In genomic region chr1:228963795-228964177, GRCh38 we compare ENCODE assay signal across 17 cellular contexts.
A peak's percentile ranks its signal among the peaks of the same experiment; 100 is the strongest.
DNase-seq lines count a peak whose midpoint lies in the region; ATAC-seq and TF ChIP-seq lines count a peak whose summit lies in the region.
"Had no signal": no experiment of that assay in that cellular context is flagged by ENCODE, and none has a peak within 500 bp of the region (broad histone marks: within the 10 kb centered on the region; RNA-seq: fewer than 3 reads in every experiment).

No MANE protein-coding gene starts in this region.

- H3K36me3 ChIP-seq in SK-N-SH (replicated peaks in 1 of 2; ENCODE audit: control insufficient read depth in 1 of 2, insufficient read depth in 2 of 2, low read length in 1 of 2) (no peaks in the 10 kb centered on the region), gastroesophageal sphincter (no peaks in the 10 kb centered on the region), upper lobe of right lung (no peaks in the 10 kb centered on the region), WERI-Rb-1 (no peaks in the 10 kb centered on the region)
- H3K36me3 ChIP-seq: SJCRH30 had no signal

- DNase-seq in SK-N-SH (no peak), omental fat pad (ENCODE audit: low spot score) (no peak), upper lobe of right lung (no peak), WERI-Rb-1 (no peak), dorsolateral prefrontal cortex (no peak)
- DNase-seq: activated CD8-positive, alpha-beta memory T cell treated with anti-CD3 and anti-CD28 coated beads, Interleukin-2, amount 10 ng/mL, durations not matched to agents 7 days and 5 days; activated naive CD4-positive, alpha-beta T cell treated with anti-CD3 and anti-CD28 coated beads, Interleukin-2, amount 10 ng/mL, durations not matched to agents 7 days and 5 days; CD4-positive, alpha-beta T cell; Kasumi-1; NCI-H187 treated with DMSO at 0.1 percent for 48 hours; occipital lobe; SJCRH30; stimulated activated CD4-positive, alpha-beta T cell treated with anti-CD3 and anti-CD28 coated beads, Interleukin-15, amount 100 ng/mL, for 24 hours had no signal

- no peaks in the 10 kb centered on the region for H3K9me3 ChIP-seq in SK-N-SH
- no peaks in the 10 kb centered on the region for H3K9me3 ChIP-seq in gastroesophageal sphincter
- no peaks in the 10 kb centered on the region for H3K9me3 ChIP-seq in upper lobe of right lung
- H3K9me3 ChIP-seq in WERI-Rb-1 (ENCODE audit: severe bottlenecking), result no peaks in the 10 kb centered on the region

- no peak for TF ChIP-seq POLR2A in gastroesophageal sphincter (IDR thresholded peaks at IDR 0.05)

- CTCF ChIA-PET in SK-N-SH (lab: Yijun Ruan, JAX), result interaction anchor here (0.7 to 0.9 kb wide), 3 partner anchors 11 to 299 kb away, joined by 3 to 5 read pairs (median 3); no protein-coding TSS in a partner anchor

- POLR2A ChIA-PET in SK-N-SH (lab: Yijun Ruan, JAX), result no interaction called here

- no peak for ATAC-seq in gastroesophageal sphincter
- peak; percentile 78 for ATAC-seq in omental fat pad (ENCODE audit: low FRiP score)
- ATAC-seq in upper lobe of right lung, result peak; percentile 36
- no peak for ATAC-seq in GM19395 (IDR thresholded peaks at IDR 0.05; ENCODE audit: unreplicated experiment)
- ATAC-seq: activated CD8-positive, alpha-beta memory T cell treated with anti-CD3 and anti-CD28 coated beads, Interleukin-2, amount 10 ng/mL, durations not matched to agents 7 days and 5 days; esophagus mucosa; GM23338 had no signal

- H3K4me2 ChIP-seq in SK-N-SH, result peak overlapping the region; percentile 15; the same call in 1 of the 2 replicates
- H3K4me2 ChIP-seq: GM23338 had no signal

- H3K9ac ChIP-seq in SK-N-SH, result no peak overlapping the region; the same call in 1 of the 2 replicates

- peaks cover 7% of the 10 kb centered on the region for H3F3A ChIP-seq in SK-N-SH (replicated peaks; ENCODE audit: insufficient read depth)

- no peaks in the 10 kb centered on the region for H3K79me2 ChIP-seq in SK-N-SH (ENCODE audit: insufficient read depth)

- no peak for TF ChIP-seq EP300 in SK-N-SH (IDR thresholded peaks at IDR 0.05; ENCODE audit: borderline replicate concordance in 1 of 2, low read depth in 1 of 2, low read length in 1 of 2)
- no peak for TF ChIP-seq EP300 in gastroesophageal sphincter (IDR thresholded peaks at IDR 0.05)

- intact Hi-C loops in upper lobe of right lung (cut with DNase I), result no loop called here
- intact Hi-C loops in dorsolateral prefrontal cortex (cut with DNase I), result no loop called here

- H3K27me3 ChIP-seq in SK-N-SH (ENCODE audit: insufficient read depth) (no peaks in the 10 kb centered on the region), gastroesophageal sphincter (no peaks in the 10 kb centered on the region), upper lobe of right lung (no peaks in the 10 kb centered on the region), WERI-Rb-1 (ENCODE audit: insufficient read depth, low read depth, severe bottlenecking) (no peaks in the 10 kb centered on the region), dorsolateral prefrontal cortex (no peaks in the 10 kb centered on the region)
- H3K27me3 ChIP-seq: SJCRH30 had no signal

- peaks cover 0 to 5% of the 10 kb centered on the region in 2 experiments; a peak in 1 of 4 replicates for H3K4me1 ChIP-seq in SK-N-SH (ENCODE audit: control insufficient read depth in 1 of 2, insufficient read depth in 2 of 2, low read depth in 1 of 2, low read length in 1 of 2)
- peaks cover 0 to 16% (median 9%) of the 10 kb centered on the region in 3 donors for H3K4me1 ChIP-seq in gastroesophageal sphincter
- H3K4me1 ChIP-seq in upper lobe of right lung, result peaks cover 6% of the 10 kb centered on the region

- no peaks in the 10 kb centered on the region for H4K20me1 ChIP-seq in SK-N-SH (ENCODE audit: insufficient read depth)

- H3K4me3 ChIP-seq in SK-N-SH (ENCODE audit: low read depth in 2 of 2, low read length in 1 of 2) (no peak overlapping the region), gastroesophageal sphincter (no peak overlapping the region), upper lobe of right lung (no peak overlapping the region), WERI-Rb-1 (ENCODE audit: low read depth, low read length) (no peak overlapping the region), dorsolateral prefrontal cortex (no peak overlapping the region)
- H3K4me3 ChIP-seq: GM23338, SJCRH30 had no signal

- H3K27ac ChIP-seq in SK-N-SH (ENCODE audit: low read depth in 2 of 2, low read length in 1 of 2), result peak overlapping the region; percentile 19 to 28; a peak in 3 of 4 replicates
- H3K27ac ChIP-seq in gastroesophageal sphincter, result peak overlapping the region in 3 of 4 donors; percentile 55 to 62 (median 61)
- peak overlapping the region; percentile 66 for H3K27ac ChIP-seq in upper lobe of right lung
- H3K27ac ChIP-seq in WERI-Rb-1, result no peak overlapping the region
- peak overlapping the region in 6 of 59 donors; percentile 1 to 71 (median 30) for H3K27ac ChIP-seq in dorsolateral prefrontal cortex

- WGBS in SK-N-SH (ENCODE audit: low lambda C conversion rate), result 49% methylated on average over 2 of the region's 2 CpGs
- 92% methylated on average over 2 of the region's 2 CpGs; no CpG with 5 or more reads in 1 of the 2 donors for WGBS in gastroesophageal sphincter (ENCODE audit: low coverage in 1 of 2), 2 donors

- H3K9me2 ChIP-seq in SK-N-SH, result no peaks in the 10 kb centered on the region

- H2AFZ ChIP-seq in SK-N-SH (ENCODE audit: low read depth), result peak overlapping the region; percentile 66; the same call in 1 of the 2 replicates

- TF ChIP-seq CTCF in SK-N-SH (IDR thresholded peaks at IDR 0.05) (no peak), gastroesophageal sphincter (IDR thresholded peaks at IDR 0.05) (no peak), omental fat pad (IDR thresholded peaks at IDR 0.05) (no peak), upper lobe of right lung (IDR thresholded peaks at IDR 0.05) (no peak), WERI-Rb-1 (IDR thresholded peaks at IDR 0.05; ENCODE audit: low read depth, low read length) (no peak), dorsolateral prefrontal cortex (IDR thresholded peaks at IDR 0.05 in 54 of 56, conservative IDR thresholded peaks at IDR 0.05 in 2 of 56; ENCODE audit: low read depth in 1 of 56, partially characterized antibody in 56 of 56) (no peak)

- TF ChIP-seq RAD21 in SK-N-SH (IDR thresholded peaks at IDR 0.05; ENCODE audit: low read length), result no peak

TF ChIP-seq in SK-N-SH, 30 proteins besides CTCF, POLR2A, EP300 and RAD21:
- TF ChIP-seq EZH2phosphoT487 (IDR thresholded peaks at IDR 0.05; ENCODE audit: borderline replicate concordance, low read depth), result no peak
- TF ChIP-seq USF1 (IDR thresholded peaks at IDR 0.05; ENCODE audit: borderline replicate concordance, low read depth), result no peak
- TF ChIP-seq NFIC (IDR thresholded peaks at IDR 0.05; ENCODE audit: borderline replicate concordance), result peak; percentile 23; the same call in 1 of the 2 replicates
- 0 out of 2 replicates have a peak, but pooled peaks have one; percentile 6 for TF ChIP-seq FOSL2 (IDR thresholded peaks at IDR 0.05; ENCODE audit: borderline replicate concordance, low read depth)

Comparison
In these comparisons a context has a peak if more than half of its experiments do, and no peak if none do; other contexts are left out.
1. ATAC-seq: peak in omental fat pad (single experiment) and upper lobe of right lung (single experiment); none in gastroesophageal sphincter (single experiment) and GM19395 (single experiment).